In the genomic region with DNA sequence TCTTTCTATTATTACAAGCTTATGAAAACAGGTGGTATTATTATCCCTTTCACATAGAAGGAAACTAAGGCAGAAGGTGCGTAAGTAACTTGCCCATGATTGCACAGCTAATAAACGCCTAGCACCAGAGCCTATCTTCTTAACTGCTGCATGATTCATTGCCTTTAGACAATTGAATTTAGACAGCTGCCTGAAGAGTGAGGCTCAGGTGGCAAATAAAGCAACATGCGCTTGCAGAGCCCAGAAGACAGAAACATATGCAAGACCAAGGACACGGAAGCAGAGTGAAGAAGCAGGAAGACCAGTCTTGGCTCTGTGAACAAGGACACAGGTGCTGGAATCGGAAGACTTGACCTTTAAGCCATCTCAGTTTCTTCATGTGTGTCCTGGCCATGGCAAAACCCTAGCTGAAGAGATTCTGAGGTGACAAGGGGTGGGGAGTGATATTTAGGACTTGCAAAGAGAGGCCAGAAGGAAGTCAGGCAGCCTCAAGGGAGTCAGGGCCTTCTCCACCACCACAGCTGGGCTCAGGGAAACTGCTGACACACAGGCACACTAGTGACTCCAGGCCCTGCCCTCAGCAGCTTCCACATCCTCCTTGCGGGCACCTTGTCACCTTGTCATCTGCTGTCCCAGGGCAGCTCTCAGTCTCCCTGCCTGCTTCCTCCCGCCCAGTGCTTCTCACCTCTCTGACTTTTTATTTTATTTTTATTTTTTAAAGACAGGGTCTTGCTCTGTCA, we compare ENCODE assay signal across 16 cellular contexts.
A peak's percentile ranks its signal among the peaks of the same experiment; 100 is the strongest.
DNase-seq lines count a peak whose midpoint lies in the region; ATAC-seq and TF ChIP-seq lines count a peak whose summit lies in the region.
"Had no signal": no experiment of that assay in that cellular context is flagged by ENCODE, and none has a peak within 500 bp of the region (broad histone marks: within the 10 kb centered on the region; RNA-seq: fewer than 3 reads in every experiment).

No MANE protein-coding gene starts in this region.

- H3K4me3 ChIP-seq in CD4-positive, alpha-beta memory T cell (ENCODE audit: low read length in 2 of 2): no peak overlapping the region
- H3K4me3 ChIP-seq in DOHH2 (ENCODE audit: low read length): no peak overlapping the region
- H3K4me3 ChIP-seq in colonic mucosa: no peak overlapping the region
- H3K4me3 ChIP-seq: gastrocnemius medialis, HAP-1, testis had no signal

- H3K9me3 Mint-ChIP-seq in CD4-positive, alpha-beta memory T cell: no peaks in the 10 kb centered on the region
- H3K9me3 Mint-ChIP-seq: activated T-cell treated with anti-CD3 and anti-CD28 coated beads, Interleukin-2, amount 50 U/mL, for 4 hours had no signal

- H3F3A ChIP-seq in DOHH2 (ENCODE audit: control insufficient read depth, insufficient read depth): no peaks in the 10 kb centered on the region

- no peaks in the 10 kb centered on the region for H3K36me3 ChIP-seq in CD4-positive, alpha-beta memory T cell (ENCODE audit: insufficient read depth, low read length)
- H3K36me3 ChIP-seq in DOHH2 (ENCODE audit: control insufficient read depth, low read length): no peaks in the 10 kb centered on the region
- H3K36me3 ChIP-seq in colonic mucosa: no peaks in the 10 kb centered on the region
- H3K36me3 ChIP-seq: gastrocnemius medialis, HAP-1 had no signal

- no peaks in the 10 kb centered on the region for H3K9me2 ChIP-seq in DOHH2 (replicated peaks; ENCODE audit: control insufficient read depth, low read length)

- H3K9ac ChIP-seq in colonic mucosa (ENCODE audit: low read depth in 2 of 2, low read length in 2 of 2): no peak overlapping the region

- no peaks in the 10 kb centered on the region for H3K27me3 ChIP-seq in CD4-positive, alpha-beta memory T cell (ENCODE audit: insufficient read depth, low read length)
- H3K27me3 ChIP-seq in DOHH2 (ENCODE audit: control insufficient read depth, low read length): no peaks in the 10 kb centered on the region
- no peaks in the 10 kb centered on the region for H3K27me3 ChIP-seq in colonic mucosa
- H3K27me3 ChIP-seq: gastrocnemius medialis, testis had no signal

- no peaks in the 10 kb centered on the region for H3K79me2 ChIP-seq in DOHH2 (ENCODE audit: control insufficient read depth, low read length)

- DNase-seq in CD4-positive, alpha-beta memory T cell: peak in 1 of 5 donors; percentile 30
- DNase-seq in NCI-H2029 (lab: John Stamatoyannopoulos, UW) (peak; percentile 49), colonic mucosa (no peak), Right ventricle myocardium superior (no peak)
- DNase-seq: activated T-cell treated with anti-CD3 and anti-CD28 coated beads, Interleukin-2, amount 50 U/mL, for 4 hours; Calu3; effector memory CD4-positive, alpha-beta T cell; gastrocnemius medialis; naive thymus-derived CD4-positive, alpha-beta T cell; NCI-H226; testis had no signal

- H3K27me3 Mint-ChIP-seq in CD4-positive, alpha-beta memory T cell: no peaks in the 10 kb centered on the region
- H3K27me3 Mint-ChIP-seq: naive thymus-derived CD4-positive, alpha-beta T cell had no signal

- ATAC-seq in GM18873 (IDR thresholded peaks at IDR 0.05; ENCODE audit: low FRiP score, unreplicated experiment) (no peak), HG02852 (IDR thresholded peaks at IDR 0.05; ENCODE audit: unreplicated experiment) (no peak), Right ventricle myocardium superior (ENCODE audit: poor library complexity) (no peak)
- ATAC-seq: activated T-cell treated with anti-CD3 and anti-CD28 coated beads, Interleukin-2, amount 50 U/mL, for 4 hours; gastrocnemius medialis; naive thymus-derived CD4-positive, alpha-beta T cell; Right ventricle myocardium inferior had no signal

- H3K4me1 Mint-ChIP-seq in CD4-positive, alpha-beta memory T cell: peaks cover 3 to 14% (median 10%) of the 10 kb centered on the region in 4 donors

- peak overlapping the region in 1 of 8 donors; percentile 22 for H3K4me3 Mint-ChIP-seq in CD4-positive, alpha-beta memory T cell
- H3K4me3 Mint-ChIP-seq: activated T-cell treated with anti-CD3 and anti-CD28 coated beads, Interleukin-2, amount 50 U/mL, for 4 hours; naive thymus-derived CD4-positive, alpha-beta T cell had no signal

- no peaks in the 10 kb centered on the region for H3K36me3 Mint-ChIP-seq in CD4-positive, alpha-beta memory T cell
- H3K36me3 Mint-ChIP-seq: naive thymus-derived CD4-positive, alpha-beta T cell had no signal

- intact Hi-C loops in CD4-positive, alpha-beta memory T cell (cut with micrococcal nuclease): no loop called here
- intact Hi-C loops in colonic mucosa (cut with DNase I): no loop called here
- intact Hi-C loops in Right ventricle myocardium superior (cut with DNase I): no loop called here

- CTCF ChIA-PET in CD4-positive, alpha-beta memory T cell (lab: Charles Lee; ENCODE audit: partially characterized antibody): interaction anchor here (1.1 kb wide), 1 partner anchor 39 kb away, joined by 5 read pairs; no protein-coding TSS in a partner anchor

- peak overlapping the region; percentile 4 to 90 (median 47) for H3K27ac Mint-ChIP-seq in CD4-positive, alpha-beta memory T cell
- H3K27ac Mint-ChIP-seq: naive thymus-derived CD4-positive, alpha-beta T cell had no signal

- H4K20me1 ChIP-seq in DOHH2 (ENCODE audit: control insufficient read depth, insufficient read depth, low read depth, low read length): no peaks in the 10 kb centered on the region

- POLR2A ChIA-PET in CD4-positive, alpha-beta memory T cell (lab: Charles Lee; ENCODE audit: partially characterized antibody): no interaction called here

- no peak for TF ChIP-seq CTCF in DOHH2 (IDR thresholded peaks at IDR 0.05; ENCODE audit: low read depth, low read length, poor library complexity, severe bottlenecking)
- TF ChIP-seq CTCF in colonic mucosa (IDR thresholded peaks at IDR 0.05): no peak

- peak overlapping the region; percentile 22 for H3K4me2 ChIP-seq in DOHH2 (ENCODE audit: low read length)

- no peaks in the 10 kb centered on the region for H3K9me3 ChIP-seq in CD4-positive, alpha-beta memory T cell (ENCODE audit: control insufficient read depth in 1 of 2, low read length in 2 of 2)
- H3K9me3 ChIP-seq in DOHH2 (ENCODE audit: control insufficient read depth, insufficient read depth, low read length): no peaks in the 10 kb centered on the region
- no peaks in the 10 kb centered on the region for H3K9me3 ChIP-seq in colonic mucosa
- H3K9me3 ChIP-seq: gastrocnemius medialis, HAP-1, testis had no signal

- no peak overlapping the region for H3K27ac ChIP-seq in CD4-positive, alpha-beta memory T cell (ENCODE audit: low read depth, low read length)
- H3K27ac ChIP-seq in DOHH2 (ENCODE audit: low read depth, low read length) (no peak overlapping the region), colonic mucosa (peak overlapping the region; percentile 36)
- H3K27ac ChIP-seq: gastrocnemius medialis, testis had no signal

- no peaks in the 10 kb centered on the region for H3K4me1 ChIP-seq in CD4-positive, alpha-beta memory T cell (ENCODE audit: insufficient read depth, low read length)
- H3K4me1 ChIP-seq in DOHH2 (ENCODE audit: control insufficient read depth, low read length): peaks cover 7% of the 10 kb centered on the region
- H3K4me1 ChIP-seq in colonic mucosa: no peaks in the 10 kb centered on the region
- H3K4me1 ChIP-seq: testis had no signal
